ENCODE assay signal across 19 cellular contexts in genomic region chr9:20042312-20042711, GRCh38.
DNase-seq lines count a peak whose midpoint lies in the region; ATAC-seq, FAIRE-seq and TF ChIP-seq lines count a peak whose summit lies in the region.
"Had no signal": no experiment of that assay in that cellular context is flagged by ENCODE, and none has a peak within 500 bp of the region (broad histone marks: within the 10 kb centered on the region; RNA-seq: fewer than 3 reads in every experiment).

No MANE protein-coding gene starts in this region.

- H3K27me3 Mint-ChIP-seq in activated T-cell treated with anti-CD3 and anti-CD28 coated beads, Interleukin-2, amount 50 U/mL, for 24 hours, result no peaks in the 10 kb centered on the region
- H3K27me3 Mint-ChIP-seq in activated T-cell treated with anti-CD3 and anti-CD28 coated beads, Interleukin-2, amount 50 U/mL, for 4 hours (ENCODE audit: low read depth), result no peaks in the 10 kb centered on the region
- H3K27me3 Mint-ChIP-seq in activated naive CD8-positive, alpha-beta T cell, result no peaks in the 10 kb centered on the region
- H3K27me3 Mint-ChIP-seq in natural killer cell (ENCODE audit: low read depth in 2 of 2), result no peaks in the 10 kb centered on the region

- peak; percentile 47 for FAIRE-seq in GM12891 (lab: Jason Lieb, UNC)
- FAIRE-seq: islet of Langerhans had no signal

- no peak for TF ChIP-seq CTCF in natural killer cell (IDR thresholded peaks at IDR 0.05)

- no peak for ATAC-seq in activated T-cell treated with anti-CD3 and anti-CD28 coated beads, Interleukin-2, amount 50 U/mL, for 4 hours
- peak in 2 of 3 donors; percentile 16 to 33 for ATAC-seq in natural killer cell
- ATAC-seq: upper lobe of right lung had no signal

- no peak for TF ChIP-seq POLR2A in GM12891 (IDR thresholded peaks at IDR 0.05; ENCODE audit: low read depth, low read length)

- no peaks in the 10 kb centered on the region for H3K9me3 Mint-ChIP-seq in activated T-cell treated with anti-CD3 and anti-CD28 coated beads, Interleukin-2, amount 50 U/mL, for 24 hours
- no peaks in the 10 kb centered on the region for H3K9me3 Mint-ChIP-seq in activated T-cell treated with anti-CD3 and anti-CD28 coated beads, Interleukin-2, amount 50 U/mL, for 4 hours
- no peaks in the 10 kb centered on the region for H3K9me3 Mint-ChIP-seq in activated naive CD8-positive, alpha-beta T cell (ENCODE audit: low read depth)
- no peaks in the 10 kb centered on the region for H3K9me3 Mint-ChIP-seq in natural killer cell
- H3K9me3 Mint-ChIP-seq: nephron had no signal

- intact Hi-C loops in natural killer cell (cut with micrococcal nuclease) (no loop called here), posterior cingulate gyrus (cut with DNase I) (no loop called here)

- no peaks in the 10 kb centered on the region for H3K36me3 Mint-ChIP-seq in activated T-cell treated with anti-CD3 and anti-CD28 coated beads, Interleukin-2, amount 50 U/mL, for 24 hours (ENCODE audit: low read depth)
- no peaks in the 10 kb centered on the region for H3K36me3 Mint-ChIP-seq in activated T-cell treated with anti-CD3 and anti-CD28 coated beads, Interleukin-2, amount 50 U/mL, for 4 hours (ENCODE audit: insufficient read depth)
- H3K36me3 Mint-ChIP-seq in activated naive CD8-positive, alpha-beta T cell, result no peaks in the 10 kb centered on the region
- no peaks in the 10 kb centered on the region for H3K36me3 Mint-ChIP-seq in natural killer cell

- H3K4me3 Mint-ChIP-seq in activated T-cell treated with anti-CD3 and anti-CD28 coated beads, Interleukin-2, amount 50 U/mL, for 24 hours, result no peak overlapping the region
- no peak overlapping the region for H3K4me3 Mint-ChIP-seq in activated T-cell treated with anti-CD3 and anti-CD28 coated beads, Interleukin-2, amount 50 U/mL, for 4 hours
- H3K4me3 Mint-ChIP-seq in activated naive CD8-positive, alpha-beta T cell, result peak overlapping the region; percentile 60
- H3K4me3 Mint-ChIP-seq in natural killer cell, result peak overlapping the region; percentile 78
- H3K4me3 Mint-ChIP-seq: nephron had no signal

- peaks cover 32% of the 10 kb centered on the region for H3K4me1 Mint-ChIP-seq in activated T-cell treated with anti-CD3 and anti-CD28 coated beads, Interleukin-2, amount 50 U/mL, for 24 hours (ENCODE audit: low read depth)
- peaks cover 29% of the 10 kb centered on the region for H3K4me1 Mint-ChIP-seq in activated T-cell treated with anti-CD3 and anti-CD28 coated beads, Interleukin-2, amount 50 U/mL, for 4 hours (ENCODE audit: low read depth)
- H3K4me1 Mint-ChIP-seq in activated naive CD8-positive, alpha-beta T cell (ENCODE audit: low read depth), result peaks cover 25% of the 10 kb centered on the region
- peaks cover 21 to 25% of the 10 kb centered on the region in 2 donors for H3K4me1 Mint-ChIP-seq in natural killer cell

- no peak for DNase-seq in activated T-cell treated with anti-CD3 and anti-CD28 coated beads, Interleukin-2, amount 50 U/mL, for 24 hours
- DNase-seq in activated T-cell treated with anti-CD3 and anti-CD28 coated beads, Interleukin-2, amount 50 U/mL, for 4 hours, result no peak
- no peak for DNase-seq in GM12891 (ENCODE audit: insufficient read length, low spot score)
- no peak for DNase-seq in natural killer cell
- DNase-seq in effector CD8-positive, alpha-beta T cell (lab: John Stamatoyannopoulos, UW), result no peak
- no peak for DNase-seq in KG1 (lab: John Stamatoyannopoulos, UW)
- no peak for DNase-seq in posterior cingulate gyrus
- DNase-seq: ACHN; activated CD4-positive, alpha-beta T cell treated with anti-CD3 and anti-CD28 coated beads for 1 hour; activated effector memory CD4-positive, alpha-beta T cell treated with Interleukin-2 at 50 U/mL for 16 hours; brain microvascular endothelial cell; Calu3; IMR-90; left ventricle myocardium inferior; ovary; upper lobe of right lung had no signal

- H3K27ac Mint-ChIP-seq in activated T-cell treated with anti-CD3 and anti-CD28 coated beads, Interleukin-2, amount 50 U/mL, for 24 hours, result peak overlapping the region; percentile 1
- H3K27ac Mint-ChIP-seq in activated naive CD8-positive, alpha-beta T cell, result peak overlapping the region; percentile 84
- H3K27ac Mint-ChIP-seq in natural killer cell, result peak overlapping the region; percentile 78 to 82

TF ChIP-seq in GM12891, 5 proteins besides CTCF, POLR2A, EP300 and RAD21:
- no peak for TF ChIP-seq SPI1 (IDR thresholded peaks at IDR 0.05; ENCODE audit: low read depth, low read length)
- no peak for TF ChIP-seq TAF1 (IDR thresholded peaks at IDR 0.05; ENCODE audit: low read depth, low read length)
- no peak for TF ChIP-seq POU2F2 (IDR thresholded peaks at IDR 0.05; ENCODE audit: low read depth, low read length)
- TF ChIP-seq PAX5 (IDR thresholded peaks at IDR 0.05; ENCODE audit: insufficient read depth, low read length, severe bottlenecking), result no peak
- TF ChIP-seq POLR2AphosphoS5 (IDR thresholded peaks at IDR 0.05; ENCODE audit: low read depth, low read length), result no peak
TF ChIP-seq in GM12891: peak in this region for 0.

Comparison
In these comparisons a context has a peak if more than half of its experiments do, and no peak if none do; other contexts are left out.
1. H3K27ac Mint-ChIP-seq: peak in every context shown above with its lines; median percentile 84 in activated naive CD8-positive, alpha-beta T cell; 80 in natural killer cell; 1 in activated T-cell treated with anti-CD3 and anti-CD28 coated beads, Interleukin-2, amount 50 U/mL, for 24 hours.
2. H3K4me3 Mint-ChIP-seq: peak in activated naive CD8-positive, alpha-beta T cell (single experiment) and natural killer cell (single experiment); none in activated T-cell treated with anti-CD3 and anti-CD28 coated beads, Interleukin-2, amount 50 U/mL, for 24 hours (single experiment) and activated T-cell treated with anti-CD3 and anti-CD28 coated beads, Interleukin-2, amount 50 U/mL, for 4 hours (single experiment).
3. ATAC-seq: peak in natural killer cell (2 of 3); none in activated T-cell treated with anti-CD3 and anti-CD28 coated beads, Interleukin-2, amount 50 U/mL, for 4 hours (0 of 2).